Comparison of ENCODE assay signal across 8 cellular contexts in genomic region chr11:74672956-74673895, GRCh38. TPM values are rescaled to one million over a fixed set of nuclear protein-coding genes. Genes with fewer than 3 reads are reported as not detected.
DNase-seq lines count a peak whose midpoint lies in the region; ATAC-seq and TF ChIP-seq lines count a peak whose summit lies in the region.

No MANE protein-coding gene starts in this region.

- peak overlapping the region; percentile 62 for H3K4me2 ChIP-seq in smooth muscle cell

- no peaks in the 10 kb centered on the region for H3K36me3 Mint-ChIP-seq in activated T-helper 1 cell treated with anti-CD3 and anti-CD28 coated beads, Interleukin-12 subunit alpha, Interleukin-12 subunit beta, Interleukin-2, Interleukin-4 antibody, amounts not matched to agents 30 ng/mL and 10 ng/mL and 1 ng/mL, durations not matched to agents 14 hours and 24 hours and 36 hours (ENCODE audit: low read depth)

- no peak overlapping the region for H2AFZ ChIP-seq in smooth muscle cell (ENCODE audit: low read depth)

- H3K4me3 ChIP-seq in H7 (ENCODE audit: insufficient read depth, low read depth, low read length) (no peak overlapping the region), heart left ventricle (no peak overlapping the region), smooth muscle cell (no peak overlapping the region)

- DNase-seq in H7 (peak; percentile 10), heart left ventricle (peak; percentile 57 to 92 (median 83)), smooth muscle cell (lab: John Stamatoyannopoulos, UW; ENCODE audit: unreplicated experiment) (peak; percentile 74), middle frontal gyrus (ENCODE audit: extremely low spot score, low spot score) (no peak)
- no peak for DNase-seq in activated T-helper 1 cell treated with anti-CD3 and anti-CD28 coated beads, Interleukin-12 subunit alpha, Interleukin-12 subunit beta, Interleukin-2, Interleukin-4 antibody, amounts not matched to agents 30 ng/mL and 10 ng/mL and 1 ng/mL, durations not matched to agents 14 hours and 24 hours and 36 hours (ENCODE audit: low spot score)

- H3K36me3 ChIP-seq in H7 (replicated peaks; ENCODE audit: control insufficient read depth, insufficient read depth, low read length) = no peaks in the 10 kb centered on the region
- no peaks in the 10 kb centered on the region for H3K36me3 ChIP-seq in heart left ventricle
- no peaks in the 10 kb centered on the region for H3K36me3 ChIP-seq in smooth muscle cell (ENCODE audit: low read depth)

- H3K9ac ChIP-seq in smooth muscle cell (ENCODE audit: low read depth) = peak overlapping the region; percentile 90

- H3K9me3 Mint-ChIP-seq in activated T-helper 1 cell treated with anti-CD3 and anti-CD28 coated beads, Interleukin-12 subunit alpha, Interleukin-12 subunit beta, Interleukin-2, Interleukin-4 antibody, amounts not matched to agents 30 ng/mL and 10 ng/mL and 1 ng/mL, durations not matched to agents 14 hours and 24 hours and 36 hours = no peaks in the 10 kb centered on the region

- H3K4me3 Mint-ChIP-seq in activated T-helper 1 cell treated with anti-CD3 and anti-CD28 coated beads, Interleukin-12 subunit alpha, Interleukin-12 subunit beta, Interleukin-2, Interleukin-4 antibody, amounts not matched to agents 30 ng/mL and 10 ng/mL and 1 ng/mL, durations not matched to agents 14 hours and 24 hours and 36 hours = no peak overlapping the region

- peak overlapping the region in 11 of 12 donors; percentile 53 to 89 (median 65) for H3K27ac ChIP-seq in heart left ventricle
- peak overlapping the region; percentile 99 for H3K27ac ChIP-seq in smooth muscle cell (ENCODE audit: low read depth)

- H4K20me1 ChIP-seq in smooth muscle cell (ENCODE audit: low read depth) = no peaks in the 10 kb centered on the region

- H3K4me1 ChIP-seq in heart left ventricle (peaks cover 0 to 15% (median 11%) of the 10 kb centered on the region in 12 donors), smooth muscle cell (ENCODE audit: low read depth) (peaks cover 15% of the 10 kb centered on the region)

- no peak overlapping the region for H3K27ac Mint-ChIP-seq in activated T-helper 1 cell treated with anti-CD3 and anti-CD28 coated beads, Interleukin-12 subunit alpha, Interleukin-12 subunit beta, Interleukin-2, Interleukin-4 antibody, amounts not matched to agents 30 ng/mL and 10 ng/mL and 1 ng/mL, durations not matched to agents 14 hours and 24 hours and 36 hours

- no peaks in the 10 kb centered on the region for H3K9me3 ChIP-seq in heart left ventricle
- H3K9me3 ChIP-seq in smooth muscle cell (replicated peaks; ENCODE audit: low read depth) = no peaks in the 10 kb centered on the region

- H3K27me3 ChIP-seq in H7 (ENCODE audit: control insufficient read depth, insufficient read depth, low read length) (no peaks in the 10 kb centered on the region), heart left ventricle (no peaks in the 10 kb centered on the region), smooth muscle cell (ENCODE audit: low read depth) (no peaks in the 10 kb centered on the region)

- ATAC-seq in SK-N-SH treated with all-trans-retinoic acid at 6 μM for 48 hours = peak; percentile 87
- ATAC-seq in heart left ventricle = peak; percentile 22 to 86 (median 82)
- ATAC-seq in GM18867 (IDR thresholded peaks at IDR 0.05; ENCODE audit: unreplicated experiment) = no peak
- no peak for ATAC-seq in activated CD4-positive, CD25-positive, alpha-beta regulatory T cell treated with anti-CD3 and anti-CD28 coated beads, Interleukin-2, amount 50 U/mL, for 24 hours

- peaks cover 14% of the 10 kb centered on the region for H3F3A ChIP-seq in smooth muscle cell (ENCODE audit: low read depth)

- TF ChIP-seq POLR2A in heart left ventricle (IDR thresholded peaks at IDR 0.05) = no peak

- no peaks in the 10 kb centered on the region for H3K4me1 Mint-ChIP-seq in activated T-helper 1 cell treated with anti-CD3 and anti-CD28 coated beads, Interleukin-12 subunit alpha, Interleukin-12 subunit beta, Interleukin-2, Interleukin-4 antibody, amounts not matched to agents 30 ng/mL and 10 ng/mL and 1 ng/mL, durations not matched to agents 14 hours and 24 hours and 36 hours (ENCODE audit: low read depth)

- WGBS in heart left ventricle, 4 donors = 35 to 44% (median 39%) methylated on average over 13 of the region's 13 CpGs
- 17% methylated on average over 12 of the region's 13 CpGs for WGBS in smooth muscle cell (ENCODE audit: low lambda C conversion rate)

- H3K79me2 ChIP-seq in smooth muscle cell (ENCODE audit: low read depth) = no peaks in the 10 kb centered on the region

- no peaks in the 10 kb centered on the region for H3K27me3 Mint-ChIP-seq in activated T-helper 1 cell treated with anti-CD3 and anti-CD28 coated beads, Interleukin-12 subunit alpha, Interleukin-12 subunit beta, Interleukin-2, Interleukin-4 antibody, amounts not matched to agents 30 ng/mL and 10 ng/mL and 1 ng/mL, durations not matched to agents 14 hours and 24 hours and 36 hours (ENCODE audit: insufficient read depth)

- intact Hi-C loops in heart left ventricle (cut with DNase I) = loop anchor here in 1 of 10 donors (10.0 kb wide), 1 partner anchor 52 kb away; no protein-coding TSS in a partner anchor
- intact Hi-C loops in activated T-helper 1 cell treated with anti-CD3 and anti-CD28 coated beads, Interleukin-12 subunit alpha, Interleukin-12 subunit beta, Interleukin-2, Interleukin-4 antibody, amounts not matched to agents 30 ng/mL and 10 ng/mL and 1 ng/mL, durations not matched to agents 14 hours and 24 hours and 36 hours (cut with micrococcal nuclease) = no loop called here

- TF ChIP-seq CTCF in heart left ventricle (IDR thresholded peaks at IDR 0.05) (no peak), smooth muscle cell (IDR thresholded peaks at IDR 0.05; ENCODE audit: borderline replicate concordance, insufficient read depth, poor library complexity, severe bottlenecking) (no peak)

TF ChIP-seq in SK-N-SH treated with all-trans-retinoic acid at 6 μM for 48 hours, 23 proteins besides CTCF, POLR2A, EP300 and RAD21 (continues in another document):
- TF ChIP-seq, protein P1, sequence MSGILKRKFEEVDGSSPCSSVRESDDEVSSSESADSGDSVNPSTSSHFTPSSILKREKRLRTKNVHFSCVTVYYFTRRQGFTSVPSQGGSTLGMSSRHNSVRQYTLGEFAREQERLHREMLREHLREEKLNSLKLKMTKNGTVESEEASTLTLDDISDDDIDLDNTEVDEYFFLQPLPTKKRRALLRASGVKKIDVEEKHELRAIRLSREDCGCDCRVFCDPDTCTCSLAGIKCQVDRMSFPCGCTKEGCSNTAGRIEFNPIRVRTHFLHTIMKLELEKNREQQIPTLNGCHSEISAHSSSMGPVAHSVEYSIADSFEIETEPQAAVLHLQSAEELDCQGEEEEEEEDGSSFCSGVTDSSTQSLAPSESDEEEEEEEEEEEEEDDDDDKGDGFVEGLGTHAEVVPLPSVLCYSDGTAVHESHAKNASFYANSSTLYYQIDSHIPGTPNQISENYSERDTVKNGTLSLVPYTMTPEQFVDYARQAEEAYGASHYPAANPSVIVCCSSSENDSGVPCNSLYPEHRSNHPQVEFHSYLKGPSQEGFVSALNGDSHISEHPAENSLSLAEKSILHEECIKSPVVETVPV (CRISPR knock-in tag; IDR thresholded peaks at IDR 0.05) = no peak
- TF ChIP-seq BACH2 (CRISPR knock-in tag; IDR thresholded peaks at IDR 0.05; ENCODE audit: borderline replicate concordance) = no peak
- no peak for TF ChIP-seq ZNF8 (CRISPR knock-in tag; IDR thresholded peaks at IDR 0.05)
- peak; percentile 59; the same call in 1 of the 2 replicates for TF ChIP-seq CREB5 (CRISPR knock-in tag; IDR thresholded peaks at IDR 0.05; ENCODE audit: low read depth)
- no peak for TF ChIP-seq SNAI2 (CRISPR knock-in tag; IDR thresholded peaks at IDR 0.05)
- TF ChIP-seq ZFP3 (CRISPR knock-in tag; IDR thresholded peaks at IDR 0.05) = 0 out of 2 replicates have a peak, but pooled peaks have one; percentile 51
- no peak for TF ChIP-seq GLIS3 (CRISPR knock-in tag; IDR thresholded peaks at IDR 0.05)
- peak; percentile 31 for TF ChIP-seq ISL1 (CRISPR knock-in tag; IDR thresholded peaks at IDR 0.05)
- no peak for TF ChIP-seq ZFP30 (CRISPR knock-in tag; IDR thresholded peaks at IDR 0.05)
- no peak for TF ChIP-seq TOX (CRISPR knock-in tag; IDR thresholded peaks at IDR 0.05; ENCODE audit: borderline replicate concordance)
- no peak for TF ChIP-seq ZC3H10 (CRISPR knock-in tag; IDR thresholded peaks at IDR 0.05)
- TF ChIP-seq, protein P2, sequence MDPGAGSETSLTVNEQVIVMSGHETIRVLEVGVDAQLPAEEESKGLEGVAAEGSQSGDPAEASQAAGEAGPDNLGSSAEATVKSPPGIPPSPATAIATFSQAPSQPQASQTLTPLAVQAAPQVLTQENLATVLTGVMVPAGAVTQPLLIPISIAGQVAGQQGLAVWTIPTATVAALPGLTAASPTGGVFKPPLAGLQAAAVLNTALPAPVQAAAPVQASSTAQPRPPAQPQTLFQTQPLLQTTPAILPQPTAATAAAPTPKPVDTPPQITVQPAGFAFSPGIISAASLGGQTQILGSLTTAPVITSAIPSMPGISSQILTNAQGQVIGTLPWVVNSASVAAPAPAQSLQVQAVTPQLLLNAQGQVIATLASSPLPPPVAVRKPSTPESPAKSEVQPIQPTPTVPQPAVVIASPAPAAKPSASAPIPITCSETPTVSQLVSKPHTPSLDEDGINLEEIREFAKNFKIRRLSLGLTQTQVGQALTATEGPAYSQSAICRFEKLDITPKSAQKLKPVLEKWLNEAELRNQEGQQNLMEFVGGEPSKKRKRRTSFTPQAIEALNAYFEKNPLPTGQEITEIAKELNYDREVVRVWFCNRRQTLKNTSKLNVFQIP (CRISPR knock-in tag; IDR thresholded peaks at IDR 0.05; ENCODE audit: borderline replicate concordance, low read depth) = no peak
- TF ChIP-seq ZNF565 (CRISPR knock-in tag; conservative IDR thresholded peaks at IDR 0.05; ENCODE audit: low read depth) = no peak
- no peak for TF ChIP-seq CSDC2 (CRISPR knock-in tag; IDR thresholded peaks at IDR 0.05)

RNA-seq across cellular contexts. Expression of gene CHRDL2, which starts 58.0 kb away (rescaled TPM):
- total RNA-seq in H7 (2014; rRNA removed; shearing (Covaris generic)) = not detected in 2 replicates
- 10 to 100 TPM in 1 of 9 donors, 1 to 10 TPM in 8; 1.5 to 13.4 (median 3.4) TPM for total RNA-seq in heart left ventricle
- 1 to 10 TPM; 1.5 to 4.4 TPM for polyA plus RNA-seq in heart left ventricle
- total RNA-seq in smooth muscle cell = 7.3 and 13.8 TPM in 2 replicates
- polyA plus RNA-seq in smooth muscle cell = 71.4 and 98.6 TPM in 2 replicates
- not detected in 2 replicates for total RNA-seq in activated T-helper 1 cell treated with anti-CD3 and anti-CD28 coated beads, Interleukin-12 subunit alpha, Interleukin-12 subunit beta, Interleukin-2, Interleukin-4 antibody, amounts not matched to agents 30 ng/mL and 10 ng/mL and 1 ng/mL, durations not matched to agents 14 hours and 24 hours and 36 hours

Comparison
In these comparisons a context has a peak if more than half of its experiments do, and no peak if none do; other contexts are left out.
1. DNase-seq: peak in H7 (single experiment), heart left ventricle (5 of 5) and smooth muscle cell (single experiment); none in middle frontal gyrus (single experiment) and activated T-helper 1 cell treated with anti-CD3 and anti-CD28 coated beads, Interleukin-12 subunit alpha, Interleukin-12 subunit beta, Interleukin-2, Interleukin-4 antibody, amounts not matched to agents 30 ng/mL and 10 ng/mL and 1 ng/mL, durations not matched to agents 14 hours and 24 hours and 36 hours (single experiment).
2. ATAC-seq: peak in SK-N-SH treated with all-trans-retinoic acid at 6 μM for 48 hours (single experiment) and heart left ventricle (4 of 4); none in GM18867 (single experiment) and activated CD4-positive, CD25-positive, alpha-beta regulatory T cell treated with anti-CD3 and anti-CD28 coated beads, Interleukin-2, amount 50 U/mL, for 24 hours (0 of 2).